ENCODE assay signal across 1 cellular context in genomic region chr1:207884276-207885029, GRCh38.
TF ChIP-seq lines count a peak whose summit lies in the region.

No MANE protein-coding gene starts in this region.

TF ChIP-seq in GM12878, 131 proteins besides CTCF, POLR2A, EP300 and RAD21 (continued from another document):
- TF ChIP-seq E4F1 (IDR thresholded peaks at IDR 0.05; ENCODE audit: borderline replicate concordance, partially characterized antibody), result no peak
- no peak for TF ChIP-seq SMAD5 (IDR thresholded peaks at IDR 0.05; ENCODE audit: low read depth)
- TF ChIP-seq DPF2 (IDR thresholded peaks at IDR 0.05), result no peak
- TF ChIP-seq ASH2L (IDR thresholded peaks at IDR 0.05; ENCODE audit: borderline replicate concordance, low read depth), result no peak
- TF ChIP-seq KDM1A (IDR thresholded peaks at IDR 0.05; ENCODE audit: borderline replicate concordance), result no peak
- no peak for TF ChIP-seq FOXK2 (IDR thresholded peaks at IDR 0.05)
- TF ChIP-seq MYC (IDR thresholded peaks at IDR 0.05; ENCODE audit: insufficient read depth, insufficient read length, insufficient replicate concordance, low read length, severe bottlenecking), result no peak
- no peak for TF ChIP-seq RELA (IDR thresholded peaks at IDR 0.05; ENCODE audit: borderline replicate concordance, partially characterized antibody)
- no peak for TF ChIP-seq RB1 (IDR thresholded peaks at IDR 0.05; ENCODE audit: borderline replicate concordance)
